9 cellular contexts compared by ENCODE assay signal in genomic region chr9:37037137-37037743, GRCh38. TPM values are rescaled to one million over a fixed set of nuclear protein-coding genes. Genes with fewer than 3 reads are reported as not detected.
DNase-seq lines count a peak whose midpoint lies in the region; ATAC-seq and TF ChIP-seq lines count a peak whose summit lies in the region.
"Had no signal": no experiment of that assay in that cellular context is flagged by ENCODE, and none has a peak within 500 bp of the region (broad histone marks: within the 10 kb centered on the region; RNA-seq: fewer than 3 reads in every experiment).

No MANE protein-coding gene starts in this region.

- peaks cover 40% of the 10 kb centered on the region for H3F3A ChIP-seq in DOHH2 (ENCODE audit: control insufficient read depth, insufficient read depth)

- no peaks in the 10 kb centered on the region for H3K36me3 Mint-ChIP-seq in activated naive CD8-positive, alpha-beta T cell treated with anti-CD3 and anti-CD28 coated beads, Interleukin-2, amount 10 ng/mL, durations not matched to agents 7 days and 5 days

- peak overlapping the region; percentile 98 for H3K4me2 ChIP-seq in DOHH2 (ENCODE audit: low read length)

- 1% methylated on average over 14 of the region's 29 CpGs for WGBS in suprapubic skin

- peak overlapping the region; percentile 87 for H3K4me3 ChIP-seq in DOHH2 (ENCODE audit: low read length)
- peak overlapping the region; percentile 64 for H3K4me3 ChIP-seq in suprapubic skin

- H3K27ac ChIP-seq in DOHH2 (ENCODE audit: low read depth, low read length): peak overlapping the region; percentile 98
- no peak overlapping the region for H3K27ac ChIP-seq in suprapubic skin

- TF ChIP-seq CTCF in DOHH2 (IDR thresholded peaks at IDR 0.05; ENCODE audit: low read depth, low read length, poor library complexity, severe bottlenecking): no peak
- TF ChIP-seq CTCF in suprapubic skin (IDR thresholded peaks at IDR 0.05): no peak

- POLR2A ChIA-PET in activated naive CD8-positive, alpha-beta T cell treated with anti-CD3 and anti-CD28 coated beads, Interleukin-2, amount 10 ng/mL, durations not matched to agents 7 days and 5 days (lab: Charles Lee): interaction anchor here (0.8 to 1.0 kb wide), 2 partner anchors 12 to 84 kb away, joined by 3 read pairs; no protein-coding TSS in a partner anchor
- POLR2A ChIA-PET in HEK293T (lab: Yijun Ruan, JAX): no interaction called here

- H3K27me3 ChIP-seq in DOHH2 (ENCODE audit: control insufficient read depth, low read length) (no peaks in the 10 kb centered on the region), suprapubic skin (peaks cover 100% of the 10 kb centered on the region)

- peak overlapping the region; percentile 79 for H3K4me3 Mint-ChIP-seq in activated naive CD8-positive, alpha-beta T cell treated with anti-CD3 and anti-CD28 coated beads, Interleukin-2, amount 10 ng/mL, durations not matched to agents 7 days and 5 days

- no peak for TF ChIP-seq POLR2A in suprapubic skin (IDR thresholded peaks at IDR 0.05)

- no peaks in the 10 kb centered on the region for H3K9me2 ChIP-seq in DOHH2 (replicated peaks; ENCODE audit: control insufficient read depth, low read length)

- peak; percentile 13 for ATAC-seq in HG02870 (IDR thresholded peaks at IDR 0.05; ENCODE audit: unreplicated experiment)
- peak; percentile 23 for ATAC-seq in activated naive CD8-positive, alpha-beta T cell treated with anti-CD3 and anti-CD28 coated beads, Interleukin-2, amount 10 ng/mL, durations not matched to agents 7 days and 5 days (ENCODE audit: low read depth)
- peak; percentile 36 for ATAC-seq in left colon

- H4K20me1 ChIP-seq in DOHH2 (ENCODE audit: control insufficient read depth, insufficient read depth, low read depth, low read length): no peaks in the 10 kb centered on the region

- peaks cover 47% of the 10 kb centered on the region for H3K36me3 ChIP-seq in DOHH2 (ENCODE audit: control insufficient read depth, low read length)
- no peaks in the 10 kb centered on the region for H3K36me3 ChIP-seq in suprapubic skin

- peak; percentile 49 for DNase-seq in activated naive CD8-positive, alpha-beta T cell treated with anti-CD3 and anti-CD28 coated beads, Interleukin-2, amount 10 ng/mL, durations not matched to agents 7 days and 5 days
- DNase-seq in left colon (no peak), suprapubic skin (ENCODE audit: low spot score in 2 of 2) (no peak), HEK293T (ENCODE audit: extremely low spot score) (no peak), HuH-7.5 (ENCODE audit: low spot score) (no peak), GOT3 (lab: John Stamatoyannopoulos, UW) (no peak)

- H3K27me3 Mint-ChIP-seq in activated naive CD8-positive, alpha-beta T cell treated with anti-CD3 and anti-CD28 coated beads, Interleukin-2, amount 10 ng/mL, durations not matched to agents 7 days and 5 days: peaks cover 93% of the 10 kb centered on the region

- H3K4me1 ChIP-seq in DOHH2 (ENCODE audit: control insufficient read depth, low read length) (peaks cover 59% of the 10 kb centered on the region), suprapubic skin (peaks cover 45% of the 10 kb centered on the region)

- H3K4me1 Mint-ChIP-seq in activated naive CD8-positive, alpha-beta T cell treated with anti-CD3 and anti-CD28 coated beads, Interleukin-2, amount 10 ng/mL, durations not matched to agents 7 days and 5 days: peaks cover 23% of the 10 kb centered on the region

- CTCF ChIA-PET in HEK293T (lab: Yijun Ruan, JAX): no interaction called here

- TF ChIP-seq EP300 in suprapubic skin (IDR thresholded peaks at IDR 0.05): no peak

- peak overlapping the region; percentile 13 for H3K27ac Mint-ChIP-seq in activated naive CD8-positive, alpha-beta T cell treated with anti-CD3 and anti-CD28 coated beads, Interleukin-2, amount 10 ng/mL, durations not matched to agents 7 days and 5 days

- intact Hi-C loops in left colon (cut with DNase I, micrococcal nuclease): loop anchor here in 1 of 2 donors (10.0 kb wide), 1 partner anchor 52 kb away; no protein-coding TSS in a partner anchor

- H3K79me2 ChIP-seq in DOHH2 (ENCODE audit: control insufficient read depth, low read length): peaks cover 78% of the 10 kb centered on the region

- H3K9me3 Mint-ChIP-seq in activated naive CD8-positive, alpha-beta T cell treated with anti-CD3 and anti-CD28 coated beads, Interleukin-2, amount 10 ng/mL, durations not matched to agents 7 days and 5 days: no peaks in the 10 kb centered on the region

- no peaks in the 10 kb centered on the region for H3K9me3 ChIP-seq in DOHH2 (ENCODE audit: control insufficient read depth, insufficient read depth, low read length)
- H3K9me3 ChIP-seq in suprapubic skin: no peaks in the 10 kb centered on the region

TF ChIP-seq in HEK293T, 16 proteins besides CTCF, POLR2A, EP300 and RAD21:
- TF ChIP-seq CTBP1 (IDR thresholded peaks at IDR 0.05; ENCODE audit: borderline replicate concordance): no peak
- no peak for TF ChIP-seq ZNF384 (IDR thresholded peaks at IDR 0.05)
- no peak for TF ChIP-seq FOXK2 (IDR thresholded peaks at IDR 0.05)
- no peak for TF ChIP-seq LEF1 (IDR thresholded peaks at IDR 0.05; ENCODE audit: borderline replicate concordance)
- TF ChIP-seq TARDBP (IDR thresholded peaks at IDR 0.05): no peak
- no peak for TF ChIP-seq SUZ12 (IDR thresholded peaks at IDR 0.05)
- no peak for TF ChIP-seq ELF4 (IDR thresholded peaks at IDR 0.05)
- TF ChIP-seq SP1 (IDR thresholded peaks at IDR 0.05): no peak
- no peak for TF ChIP-seq FOXA1 (IDR thresholded peaks at IDR 0.05)
- TF ChIP-seq BHLHE40 (IDR thresholded peaks at IDR 0.05; ENCODE audit: borderline replicate concordance): no peak
- no peak for TF ChIP-seq L3MBTL2 (conservative IDR thresholded peaks at IDR 0.05)
- no peak for TF ChIP-seq FOXM1 (IDR thresholded peaks at IDR 0.05; ENCODE audit: borderline replicate concordance)
- TF ChIP-seq PKNOX1 (IDR thresholded peaks at IDR 0.05): no peak
- TF ChIP-seq NFRKB (IDR thresholded peaks at IDR 0.05): no peak
- TF ChIP-seq HDGF (IDR thresholded peaks at IDR 0.05; ENCODE audit: borderline replicate concordance): no peak

RNA-seq across cellular contexts. Expression of gene PAX5, which starts 3.2 kb away (rescaled TPM):
- 1 to 10 TPM in 1 of 2 experiments, under 1 TPM in 1; 0.89 to 1.1 TPM for total RNA-seq in activated naive CD8-positive, alpha-beta T cell treated with anti-CD3 and anti-CD28 coated beads, Interleukin-2, amount 10 ng/mL, durations not matched to agents 7 days and 5 days
- total RNA-seq in left colon (under 1 TPM; 0.46 to 0.59 TPM), suprapubic skin (under 1 TPM in 1 of 4 donors, not detected in 3; 0.04 TPM)
- total RNA-seq: NCI-H460 had no signal
